11 cellular contexts compared by ENCODE assay signal in genomic region chr1:43373034-43373940, GRCh38. TPM values are rescaled to one million over a fixed set of nuclear protein-coding genes. Genes with fewer than 3 reads are reported as not detected.
DNase-seq lines count a peak whose midpoint lies in the region; ATAC-seq, FAIRE-seq and TF ChIP-seq lines count a peak whose summit lies in the region.
"Had no signal": no experiment of that assay in that cellular context is flagged by ENCODE, and none has a peak within 500 bp of the region (broad histone marks: within the 10 kb centered on the region; RNA-seq: fewer than 3 reads in every experiment).

No MANE protein-coding gene starts in this region.

- H4K20me1 ChIP-seq in smooth muscle cell (ENCODE audit: low read depth) = no peaks in the 10 kb centered on the region

- no peak overlapping the region for H2AFZ ChIP-seq in smooth muscle cell (ENCODE audit: low read depth)

- peak overlapping the region; percentile 14 for H3K9ac ChIP-seq in smooth muscle cell (ENCODE audit: low read depth)

- H3K9me3 ChIP-seq in heart right ventricle = no peaks in the 10 kb centered on the region
- H3K9me3 ChIP-seq in smooth muscle cell (replicated peaks; ENCODE audit: low read depth) = no peaks in the 10 kb centered on the region
- H3K9me3 ChIP-seq: body of pancreas had no signal

- H3F3A ChIP-seq in smooth muscle cell (ENCODE audit: low read depth) = peaks cover 27% of the 10 kb centered on the region

- peak; percentile 80 for FAIRE-seq in H54 (lab: Jason Lieb, UNC)

- H3K4me2 ChIP-seq in smooth muscle cell = peak overlapping the region; percentile 34

- peak in 4 of 8 donors; percentile 26 to 49 (median 35) for ATAC-seq in heart right ventricle
- ATAC-seq in GM18517 (IDR thresholded peaks at IDR 0.05; ENCODE audit: unreplicated experiment) = no peak
- ATAC-seq: activated CD8-positive, alpha-beta T cell treated with anti-CD3 and anti-CD28 coated beads, Interleukin-2, amount 10 ng/mL, durations not matched to agents 7 days and 5 days; body of pancreas had no signal

- H3K36me3 ChIP-seq in heart right ventricle (peaks cover 0 to 42% (median 0%) of the 10 kb centered on the region in 9 donors), smooth muscle cell (ENCODE audit: low read depth) (no peaks in the 10 kb centered on the region)

- H3K27me3 ChIP-seq in heart right ventricle = no peaks in the 10 kb centered on the region
- no peaks in the 10 kb centered on the region for H3K27me3 ChIP-seq in smooth muscle cell (ENCODE audit: low read depth)
- H3K27me3 ChIP-seq: body of pancreas had no signal

- no peak for TF ChIP-seq POLR2A in H54 (IDR thresholded peaks at IDR 0.05; ENCODE audit: low read depth, low read length)

- H3K4me1 ChIP-seq in heart right ventricle (peaks cover 13 to 44% (median 21%) of the 10 kb centered on the region in 9 donors), smooth muscle cell (ENCODE audit: low read depth) (no peaks in the 10 kb centered on the region)

- H3K79me2 ChIP-seq in smooth muscle cell (ENCODE audit: low read depth) = peaks cover 11% of the 10 kb centered on the region

- TF ChIP-seq CTCF in heart right ventricle (IDR thresholded peaks at IDR 0.05) = no peak
- no peak for TF ChIP-seq CTCF in smooth muscle cell (IDR thresholded peaks at IDR 0.05; ENCODE audit: borderline replicate concordance, insufficient read depth, poor library complexity, severe bottlenecking)

- H3K4me3 ChIP-seq in heart right ventricle = no peak overlapping the region
- H3K4me3 ChIP-seq in smooth muscle cell = no peak overlapping the region
- H3K4me3 ChIP-seq: body of pancreas had no signal

- H3K27ac ChIP-seq in heart right ventricle = peak overlapping the region in 9 of 10 donors; percentile 4 to 84 (median 34)
- peak overlapping the region; percentile 50 for H3K27ac ChIP-seq in smooth muscle cell (ENCODE audit: low read depth)
- H3K27ac ChIP-seq: body of pancreas had no signal

- DNase-seq in H54 (ENCODE audit: insufficient read length, low spot score) (peak; percentile 65), amniotic epithelial cell (ENCODE audit: low read depth) (peak; percentile 65), heart right ventricle (no peak), smooth muscle cell (lab: John Stamatoyannopoulos, UW; ENCODE audit: unreplicated experiment) (no peak), Ammon's horn (ENCODE audit: low spot score) (no peak), cerebellar nuclear complex (lab: John Stamatoyannopoulos, UW) (no peak)
- no peak for DNase-seq in stimulated activated CD4-positive, alpha-beta T cell treated with anti-CD3 and anti-CD28 coated beads, Interleukin-4, amount 100 ng/mL, for 4 hours
- DNase-seq: activated CD8-positive, alpha-beta T cell treated with anti-CD3 and anti-CD28 coated beads, Interleukin-2, amount 10 ng/mL, durations not matched to agents 7 days and 5 days; NCI-H187 treated with DMSO at 0.1 percent for 48 hours had no signal

- intact Hi-C loops in heart right ventricle (cut with DNase I) = loop anchor here in 2 of 10 donors (5.0 to 10.0 kb wide), 2 partner anchors 136 to 138 kb away; no protein-coding TSS in a partner anchor

- WGBS in heart right ventricle, 2 donors = 48 to 59% methylated on average over 4 of the region's 4 CpGs
- WGBS in smooth muscle cell (ENCODE audit: low lambda C conversion rate) = 63% methylated on average over 4 of the region's 4 CpGs

RNA-seq across cellular contexts. Expression of gene ELOVL1, which starts 5.5 kb away (rescaled TPM):
- total RNA-seq in heart right ventricle (10 to 100 TPM; 18.4 to 49.3 (median 28.3) TPM), smooth muscle cell (57.0 and 109 TPM in 2 replicates)
- polyA plus RNA-seq in heart right ventricle (10 to 100 TPM; 24.3 to 82.0 TPM), smooth muscle cell (101 and 104 TPM in 2 replicates)

RNA-seq across cellular contexts. Expression of gene CDC20, which starts 14.5 kb away (rescaled TPM):
- total RNA-seq in heart right ventricle (1 to 10 TPM in 6 of 10 donors, under 1 TPM in 4; 0.15 to 9.6 (median 1.5) TPM), smooth muscle cell (7.8 and 17.4 TPM in 2 replicates)
- polyA plus RNA-seq in heart right ventricle (1 to 10 TPM in 1 of 2 donors, under 1 TPM in 1; 0.49 to 1.2 TPM), smooth muscle cell (17.2 and 18.7 TPM in 2 replicates)

RNA-seq across cellular contexts. Expression of gene MED8, which starts 16.3 kb away (rescaled TPM):
- total RNA-seq in heart right ventricle (10 to 100 TPM; 10.5 to 22.5 (median 13.9) TPM), smooth muscle cell (61.4 and 75.2 TPM in 2 replicates)
- polyA plus RNA-seq in heart right ventricle (10 to 100 TPM; 11.8 to 32.4 TPM), smooth muscle cell (76.3 and 77.4 TPM in 2 replicates)

RNA-seq across cellular contexts. Expression of gene SZT2, which starts 16.4 kb away (rescaled TPM):
- 10 to 100 TPM; 20.5 to 38.3 (median 26.0) TPM for total RNA-seq in heart right ventricle
- polyA plus RNA-seq in heart right ventricle = 10 to 100 TPM in 1 of 2 donors, 1 to 10 TPM in 1; 8.6 to 44.0 TPM
- total RNA-seq in smooth muscle cell = 12.3 and 20.8 TPM in 2 replicates
- polyA plus RNA-seq in smooth muscle cell = 9.0 and 13.6 TPM in 2 replicates

RNA-seq across cellular contexts. Expression of gene MPL, which starts 35.7 kb away (rescaled TPM):
- total RNA-seq in heart right ventricle = 1 to 10 TPM in 1 of 10 donors, under 1 TPM in 9; 0.21 to 1.2 (median 0.42) TPM
- polyA plus RNA-seq in heart right ventricle = under 1 TPM; 0.03 to 0.22 TPM
- total RNA-seq in smooth muscle cell = not detected in 2 replicates
- not detected in 2 replicates for polyA plus RNA-seq in smooth muscle cell
- total RNA-seq: activated CD8-positive, alpha-beta T cell treated with anti-CD3 and anti-CD28 coated beads, Interleukin-2, amount 10 ng/mL, durations not matched to agents 7 days and 5 days; body of pancreas had no signal

Comparison
In these comparisons a context has a peak if more than half of its experiments do, and no peak if none do; other contexts are left out.
1. DNase-seq: peak in H54 (single experiment) and amniotic epithelial cell (single experiment); none in heart right ventricle (0 of 2), smooth muscle cell (single experiment), stimulated activated CD4-positive, alpha-beta T cell treated with anti-CD3 and anti-CD28 coated beads, Interleukin-4, amount 100 ng/mL, for 4 hours (0 of 2), Ammon's horn (single experiment) and cerebellar nuclear complex (0 of 2).